ENCODE assay signal across 8 cellular contexts in genomic region chr19:58573658-58574164, GRCh38. TPM values are rescaled to one million over a fixed set of nuclear protein-coding genes. Genes with fewer than 3 reads are reported as not detected.
A peak's percentile ranks its signal among the peaks of the same experiment; 100 is the strongest.
DNase-seq lines count a peak whose midpoint lies in the region; ATAC-seq and TF ChIP-seq lines count a peak whose summit lies in the region.

No MANE protein-coding gene starts in this region.

- DNase-seq in fibroblast of the aortic adventitia (ENCODE audit: low read depth), result no peak
- no peak for DNase-seq in gastrocnemius medialis
- DNase-seq in DMS 273 treated with DMSO at 0.1 percent for 48 hours (lab: John Stamatoyannopoulos, UW), result no peak
- DNase-seq in NCI-H69 (lab: John Stamatoyannopoulos, UW), result no peak
- DNase-seq in NCI-H226, result no peak
- DNase-seq in NAMALWA (ENCODE audit: low spot score), result no peak

- ATAC-seq in GM18870 (IDR thresholded peaks at IDR 0.05; ENCODE audit: unreplicated experiment) (peak; percentile 1), gastrocnemius medialis (peak in 1 of 2 donors; percentile 0)

- H3K27me3 ChIP-seq in gastrocnemius medialis, result no peaks in the 10 kb centered on the region

- H3K27ac ChIP-seq in VCaP (peak overlapping the region; percentile 99), gastrocnemius medialis (peak overlapping the region; percentile 95 to 99 (median 98))

- in situ Hi-C loops in gastrocnemius medialis (cut with MboI; ENCODE audit: low sequenced_read_pairs in 4 of 4), result no loop called here

- intact Hi-C loops in gastrocnemius medialis (cut with DNase I; ENCODE audit: low total_unique reads), result loop anchor here (1.0 kb wide), 3 partner anchors 14 to 29 kb away; partner anchors contain the start of genes CHMP2A and TRIM28

- H3K36me3 ChIP-seq in gastrocnemius medialis, result peaks cover 0 to 22% of the 10 kb centered on the region in 2 donors

- H3K9me3 ChIP-seq in gastrocnemius medialis, result no peaks in the 10 kb centered on the region

- TF ChIP-seq CTCF in VCaP (conservative IDR thresholded peaks at IDR 0.05), result no peak
- no peak for TF ChIP-seq CTCF in fibroblast of the aortic adventitia (IDR thresholded peaks at IDR 0.05; ENCODE audit: insufficient read depth, low read length)
- TF ChIP-seq CTCF in gastrocnemius medialis (IDR thresholded peaks at IDR 0.05 in 4 of 5, conservative IDR thresholded peaks at IDR 0.05 in 1 of 5), result no peak

- TF ChIP-seq POLR2A in gastrocnemius medialis (IDR thresholded peaks at IDR 0.05), result no peak

- peaks cover 18 to 24% of the 10 kb centered on the region in 2 donors for H3K4me1 ChIP-seq in gastrocnemius medialis

- peak overlapping the region; percentile 92 for H3K4me3 ChIP-seq in fibroblast of the aortic adventitia (ENCODE audit: low read depth, low read length)
- H3K4me3 ChIP-seq in gastrocnemius medialis, result peak overlapping the region; percentile 70 to 85 (median 76)

RNA-seq across cellular contexts. Expression of gene MZF1, which starts 0.6 kb away (rescaled TPM):
- total RNA-seq in fibroblast of the aortic adventitia (ENCODE audit: low replicate concordance), result 15.5 and 21.1 TPM in 2 replicates
- total RNA-seq in gastrocnemius medialis, result 10 to 100 TPM in 3 of 4 donors, 1 to 10 TPM in 1; 6.8 to 21.5 (median 15.1) TPM

RNA-seq across cellular contexts. Expression of gene UBE2M, which starts 15.3 kb away (rescaled TPM):
- total RNA-seq in fibroblast of the aortic adventitia (ENCODE audit: low replicate concordance) (36.8 and 55.1 TPM in 2 replicates), gastrocnemius medialis (10 to 100 TPM; 23.5 to 74.5 (median 41.6) TPM)

RNA-seq across cellular contexts. Expression of gene CHMP2A, which starts 18.8 kb away (rescaled TPM):
- 109 and 239 TPM in 2 replicates for total RNA-seq in fibroblast of the aortic adventitia (ENCODE audit: low replicate concordance)
- total RNA-seq in gastrocnemius medialis, result 100 to 1,000 TPM in 2 of 4 donors, 10 to 100 TPM in 2; 82.3 to 165 (median 113) TPM

RNA-seq across cellular contexts. Expression of gene TRIM28, which starts 29.8 kb away (rescaled TPM):
- total RNA-seq in fibroblast of the aortic adventitia (ENCODE audit: low replicate concordance), result 233 and 474 TPM in 2 replicates
- total RNA-seq in gastrocnemius medialis, result 100 to 1,000 TPM; 145 to 239 (median 191) TPM

RNA-seq across cellular contexts. Expression of gene ZBTB45, which starts 54.1 kb away (rescaled TPM):
- total RNA-seq in fibroblast of the aortic adventitia (ENCODE audit: low replicate concordance) (9.2 and 9.9 TPM in 2 replicates), gastrocnemius medialis (10 to 100 TPM in 2 of 4 donors, 1 to 10 TPM in 2; 5.9 to 12.2 (median 9.6) TPM)
